8 cellular contexts compared by ENCODE assay signal in the genomic region with DNA sequence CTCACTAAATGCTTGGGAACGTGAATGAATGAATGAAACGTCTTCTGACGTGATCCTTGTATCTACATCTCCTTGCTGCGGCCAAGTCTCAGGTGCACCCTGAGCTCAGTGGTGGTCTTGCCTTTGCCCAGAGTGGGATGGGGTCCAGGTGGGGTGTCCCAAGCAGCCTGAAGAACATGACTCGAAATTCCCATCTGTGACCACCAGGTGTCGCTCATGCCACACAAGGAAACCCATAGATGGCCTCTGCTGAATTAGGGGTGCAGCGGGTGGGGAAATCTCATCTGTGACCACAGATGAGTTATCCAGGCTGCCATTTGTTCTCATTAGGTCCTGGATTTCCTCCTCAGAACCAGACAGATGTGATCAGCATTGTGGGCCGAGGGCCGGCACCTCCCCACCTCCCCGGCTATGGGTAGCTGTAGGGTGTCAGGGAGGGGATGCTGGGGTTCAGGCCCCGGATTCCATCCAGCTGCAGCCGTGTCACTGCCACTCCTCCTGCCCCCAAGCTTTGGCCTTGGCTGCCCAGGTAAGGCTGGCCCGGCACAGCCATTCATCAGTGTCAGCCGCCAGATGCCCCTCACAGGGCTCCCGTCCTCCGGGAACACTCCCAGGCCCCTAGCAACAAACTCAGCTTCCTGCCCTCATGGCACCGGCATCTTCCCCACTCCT. TPM values are rescaled to one million over a fixed set of nuclear protein-coding genes. Genes with fewer than 3 reads are reported as not detected.
A peak's percentile ranks its signal among the peaks of the same experiment; 100 is the strongest.
DNase-seq lines count a peak whose midpoint lies in the region; ATAC-seq and TF ChIP-seq lines count a peak whose summit lies in the region.

No MANE protein-coding gene starts in this region.

- DNase-seq in DMS114 treated with DMSO at 0.1 percent for 48 hours (lab: John Stamatoyannopoulos, UW; ENCODE audit: unreplicated experiment): peak; percentile 18
- DNase-seq in Peyer's patch: peak in 2 of 3 donors; percentile 84 to 91
- peak; percentile 54 for DNase-seq in activated T-helper 1 cell treated with Interleukin-2 at 50 U/mL for 16 hours (ENCODE audit: low read depth)
- peak; percentile 75 for DNase-seq in fibroblast of mammary gland (ENCODE audit: low read depth)
- peak; percentile 23 for DNase-seq in occipital lobe (lab: John Stamatoyannopoulos, UW)
- no peak for DNase-seq in thoracic aorta (ENCODE audit: low spot score)

- H3K27ac ChIP-seq in Peyer's patch (peak overlapping the region in 1 of 4 donors; percentile 83), thoracic aorta (peak overlapping the region in 1 of 2 donors; percentile 94)

- no peaks in the 10 kb centered on the region for H3K9me3 ChIP-seq in Peyer's patch
- H3K9me3 ChIP-seq in thoracic aorta: no peaks in the 10 kb centered on the region

- ATAC-seq in HG02798 (IDR thresholded peaks at IDR 0.05; ENCODE audit: poor library complexity, unreplicated experiment) (peak; percentile 44), thoracic aorta (ENCODE audit: insufficient number of reproducible peaks, low FRiP score, low read depth) (no peak), GM18505 (IDR thresholded peaks at IDR 0.05; ENCODE audit: unreplicated experiment) (no peak)

- H3K4me3 ChIP-seq in Peyer's patch: no peak overlapping the region
- H3K4me3 ChIP-seq in fibroblast of mammary gland (ENCODE audit: control insufficient read depth, low read depth, low read length): no peak overlapping the region
- H3K4me3 ChIP-seq in thoracic aorta: no peak overlapping the region

- no peak for TF ChIP-seq POLR2A in Peyer's patch (IDR thresholded peaks at IDR 0.05)
- TF ChIP-seq POLR2A in GM18505 (IDR thresholded peaks at IDR 0.05; ENCODE audit: borderline replicate concordance, extremely low read depth, insufficient read depth, insufficient read length): no peak

- H3K4me1 ChIP-seq in Peyer's patch: peaks cover 0 to 29% (median 16%) of the 10 kb centered on the region in 4 donors
- H3K4me1 ChIP-seq in thoracic aorta (ENCODE audit: control insufficient read depth in 1 of 2, low read depth in 2 of 2): peaks cover 18 to 28% of the 10 kb centered on the region in 2 donors

- H3K36me3 ChIP-seq in Peyer's patch (no peaks in the 10 kb centered on the region), thoracic aorta (no peaks in the 10 kb centered on the region)

- no peaks in the 10 kb centered on the region for H3K27me3 ChIP-seq in Peyer's patch
- H3K27me3 ChIP-seq in thoracic aorta (replicated peaks; ENCODE audit: insufficient read depth): no peaks in the 10 kb centered on the region

- TF ChIP-seq CTCF in Peyer's patch (IDR thresholded peaks at IDR 0.05) (peak; percentile 83 to 92 (median 86)), fibroblast of mammary gland (conservative IDR thresholded peaks at IDR 0.05; ENCODE audit: control insufficient read depth, insufficient read depth, low read depth, low read length) (peak; percentile 88), thoracic aorta (IDR thresholded peaks at IDR 0.05) (peak; percentile 94)

RNA-seq across cellular contexts. Expression of a gene that starts 21.0 kb away (rescaled TPM):
- total RNA-seq in Peyer's patch (10 to 100 TPM; 11.0 to 68.5 (median 20.4) TPM), occipital lobe (15.3 TPM), thoracic aorta (10 to 100 TPM; 27.6 to 48.8 TPM)
